In the genomic region with DNA sequence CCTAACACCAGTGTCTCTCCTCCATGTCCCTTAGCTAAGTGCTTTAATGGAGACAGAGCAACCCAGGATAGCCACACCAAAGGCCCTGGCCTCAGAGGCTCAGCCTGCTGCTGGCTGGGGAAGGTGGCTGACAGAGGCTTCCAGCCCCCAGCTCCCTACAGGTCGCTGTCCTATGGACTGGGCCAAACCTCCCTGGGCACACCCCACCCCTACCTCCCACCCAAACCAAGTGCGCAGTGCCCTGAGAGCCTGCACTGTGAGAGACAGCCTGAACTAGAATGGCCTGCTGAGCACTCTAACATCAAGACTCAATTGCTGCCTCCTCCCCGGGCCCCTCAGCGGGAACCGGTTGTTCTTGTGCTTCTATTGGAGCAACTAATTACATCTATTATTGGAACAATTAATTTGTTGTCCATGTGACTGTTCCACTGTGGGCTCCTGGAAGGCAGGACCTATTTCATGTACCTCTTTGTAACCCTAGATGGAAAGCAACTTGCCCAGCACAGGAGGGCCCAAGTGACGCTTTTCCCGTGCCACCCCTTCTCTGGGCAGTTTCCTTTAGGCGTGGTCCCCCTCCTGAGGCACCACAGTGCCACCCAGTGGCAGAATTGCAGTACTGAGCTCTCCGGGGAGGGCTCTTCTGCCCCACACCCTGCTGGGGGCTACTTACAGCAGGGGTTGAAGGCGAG, we compare ENCODE assay signal across 1 cellular context.
TF ChIP-seq lines count a peak whose summit lies in the region.

No MANE protein-coding gene starts in this region.

TF ChIP-seq in HepG2, 621 proteins besides CTCF, POLR2A, EP300 and RAD21 (continued from another document and continues in another):
- TF ChIP-seq, protein P1, sequence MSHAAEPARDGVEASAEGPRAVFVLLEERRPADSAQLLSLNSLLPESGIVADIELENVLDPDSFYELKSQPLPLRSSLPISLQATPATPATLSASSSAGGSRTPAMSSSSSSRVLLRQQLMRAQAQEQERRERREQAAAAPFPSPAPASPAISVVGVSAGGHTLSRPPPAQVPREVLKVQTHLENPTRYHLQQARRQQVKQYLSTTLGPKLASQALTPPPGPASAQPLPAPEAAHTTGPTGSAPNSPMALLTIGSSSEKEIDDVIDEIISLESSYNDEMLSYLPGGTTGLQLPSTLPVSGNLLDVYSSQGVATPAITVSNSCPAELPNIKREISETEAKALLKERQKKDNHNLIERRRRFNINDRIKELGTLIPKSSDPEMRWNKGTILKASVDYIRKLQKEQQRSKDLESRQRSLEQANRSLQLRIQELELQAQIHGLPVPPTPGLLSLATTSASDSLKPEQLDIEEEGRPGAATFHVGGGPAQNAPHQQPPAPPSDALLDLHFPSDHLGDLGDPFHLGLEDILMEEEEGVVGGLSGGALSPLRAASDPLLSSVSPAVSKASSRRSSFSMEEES (CRISPR knock-in tag; IDR thresholded peaks at IDR 0.05): no peak
- TF ChIP-seq ZBTB7B (CRISPR knock-in tag; IDR thresholded peaks at IDR 0.05) (0 out of 2 replicates have a peak, but pooled peaks have one; percentile 38), SMC3 (IDR thresholded peaks at IDR 0.05; ENCODE audit: low read length) (peak; percentile 81), ZFP1 (CRISPR knock-in tag; IDR thresholded peaks at IDR 0.05) (no peak), FOSL2 (CRISPR knock-in tag; IDR thresholded peaks at IDR 0.05) (no peak), ZNF350 (CRISPR knock-in tag; IDR thresholded peaks at IDR 0.05; ENCODE audit: borderline replicate concordance, low read depth) (0 out of 2 replicates have a peak, but pooled peaks have one; percentile 45), ARNT2 (CRISPR knock-in tag; IDR thresholded peaks at IDR 0.05; ENCODE audit: low read depth) (0 out of 2 replicates have a peak, but pooled peaks have one; percentile 54), SATB2 (CRISPR knock-in tag; IDR thresholded peaks at IDR 0.05) (no peak), ZBTB38 (CRISPR knock-in tag; IDR thresholded peaks at IDR 0.05) (no peak), ZNF260 (CRISPR knock-in tag; IDR thresholded peaks at IDR 0.05; ENCODE audit: borderline replicate concordance, low read depth) (no peak), BRCA1 (CRISPR knock-in tag; IDR thresholded peaks at IDR 0.05) (peak; percentile 57; the same call in 1 of the 2 replicates), ZNF614 (CRISPR knock-in tag; IDR thresholded peaks at IDR 0.05; ENCODE audit: borderline replicate concordance) (no peak), TBX2 (CRISPR knock-in tag; IDR thresholded peaks at IDR 0.05; ENCODE audit: borderline replicate concordance) (no peak), KLF11 (CRISPR knock-in tag; IDR thresholded peaks at IDR 0.05) (0 out of 2 replicates have a peak, but pooled peaks have one; percentile 32), NCOA5 (CRISPR knock-in tag; IDR thresholded peaks at IDR 0.05) (no peak), MYC (CRISPR knock-in tag; IDR thresholded peaks at IDR 0.05; ENCODE audit: borderline replicate concordance) (0 out of 2 replicates have a peak, but pooled peaks have one; percentile 37), HNF4A (CRISPR knock-in tag; IDR thresholded peaks at IDR 0.05) (0 out of 2 replicates have a peak, but pooled peaks have one; percentile 19), HMG20A (CRISPR knock-in tag; IDR thresholded peaks at IDR 0.05; ENCODE audit: borderline replicate concordance) (no peak)
- TF ChIP-seq, protein P2, sequence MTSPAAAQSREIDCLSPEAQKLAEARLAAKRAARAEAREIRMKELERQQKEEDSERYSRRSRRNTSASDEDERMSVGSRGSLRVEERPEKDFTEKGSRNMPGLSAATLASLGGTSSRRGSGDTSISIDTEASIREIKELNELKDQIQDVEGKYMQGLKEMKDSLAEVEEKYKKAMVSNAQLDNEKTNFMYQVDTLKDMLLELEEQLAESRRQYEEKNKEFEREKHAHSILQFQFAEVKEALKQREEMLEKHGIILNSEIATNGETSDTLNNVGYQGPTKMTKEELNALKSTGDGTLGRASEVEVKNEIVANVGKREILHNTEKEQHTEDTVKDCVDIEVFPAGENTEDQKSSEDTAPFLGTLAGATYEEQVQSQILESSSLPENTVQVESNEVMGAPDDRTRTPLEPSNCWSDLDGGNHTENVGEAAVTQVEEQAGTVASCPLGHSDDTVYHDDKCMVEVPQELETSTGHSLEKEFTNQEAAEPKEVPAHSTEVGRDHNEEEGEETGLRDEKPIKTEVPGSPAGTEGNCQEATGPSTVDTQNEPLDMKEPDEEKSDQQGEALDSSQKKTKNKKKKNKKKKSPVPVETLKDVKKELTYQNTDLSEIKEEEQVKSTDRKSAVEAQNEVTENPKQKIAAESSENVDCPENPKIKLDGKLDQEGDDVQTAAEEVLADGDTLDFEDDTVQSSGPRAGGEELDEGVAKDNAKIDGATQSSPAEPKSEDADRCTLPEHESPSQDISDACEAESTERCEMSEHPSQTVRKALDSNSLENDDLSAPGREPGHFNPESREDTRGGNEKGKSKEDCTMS (CRISPR knock-in tag; conservative IDR thresholded peaks at IDR 0.05): no peak
- TF ChIP-seq, protein P3, sequence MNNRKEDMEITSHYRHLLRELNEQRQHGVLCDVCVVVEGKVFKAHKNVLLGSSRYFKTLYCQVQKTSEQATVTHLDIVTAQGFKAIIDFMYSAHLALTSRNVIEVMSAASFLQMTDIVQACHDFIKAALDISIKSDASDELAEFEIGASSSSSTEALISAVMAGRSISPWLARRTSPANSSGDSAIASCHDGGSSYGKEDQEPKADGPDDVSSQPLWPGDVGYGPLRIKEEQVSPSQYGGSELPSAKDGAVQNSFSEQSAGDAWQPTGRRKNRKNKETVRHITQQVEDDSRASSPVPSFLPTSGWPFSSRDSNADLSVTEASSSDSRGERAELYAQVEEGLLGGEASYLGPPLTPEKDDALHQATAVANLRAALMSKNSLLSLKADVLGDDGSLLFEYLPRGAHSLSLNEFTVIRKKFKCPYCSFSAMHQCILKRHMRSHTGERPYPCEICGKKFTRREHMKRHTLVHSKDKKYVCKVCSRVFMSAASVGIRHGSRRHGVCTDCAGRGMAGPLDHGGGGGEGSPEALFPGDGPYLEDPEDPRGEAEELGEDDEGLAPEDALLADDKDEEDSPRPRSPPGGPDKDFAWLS (CRISPR knock-in tag; IDR thresholded peaks at IDR 0.05; ENCODE audit: borderline replicate concordance): no peak
- TF ChIP-seq, protein P4, sequence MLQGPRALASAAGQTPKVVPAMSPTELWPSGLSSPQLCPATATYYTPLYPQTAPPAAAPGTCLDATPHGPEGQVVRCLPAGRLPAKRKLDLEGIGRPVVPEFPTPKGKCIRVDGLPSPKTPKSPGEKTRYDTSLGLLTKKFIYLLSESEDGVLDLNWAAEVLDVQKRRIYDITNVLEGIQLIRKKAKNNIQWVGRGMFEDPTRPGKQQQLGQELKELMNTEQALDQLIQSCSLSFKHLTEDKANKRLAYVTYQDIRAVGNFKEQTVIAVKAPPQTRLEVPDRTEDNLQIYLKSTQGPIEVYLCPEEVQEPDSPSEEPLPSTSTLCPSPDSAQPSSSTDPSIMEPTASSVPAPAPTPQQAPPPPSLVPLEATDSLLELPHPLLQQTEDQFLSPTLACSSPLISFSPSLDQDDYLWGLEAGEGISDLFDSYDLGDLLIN (CRISPR knock-in tag; IDR thresholded peaks at IDR 0.05; ENCODE audit: borderline replicate concordance): no peak
- TF ChIP-seq, protein P5, sequence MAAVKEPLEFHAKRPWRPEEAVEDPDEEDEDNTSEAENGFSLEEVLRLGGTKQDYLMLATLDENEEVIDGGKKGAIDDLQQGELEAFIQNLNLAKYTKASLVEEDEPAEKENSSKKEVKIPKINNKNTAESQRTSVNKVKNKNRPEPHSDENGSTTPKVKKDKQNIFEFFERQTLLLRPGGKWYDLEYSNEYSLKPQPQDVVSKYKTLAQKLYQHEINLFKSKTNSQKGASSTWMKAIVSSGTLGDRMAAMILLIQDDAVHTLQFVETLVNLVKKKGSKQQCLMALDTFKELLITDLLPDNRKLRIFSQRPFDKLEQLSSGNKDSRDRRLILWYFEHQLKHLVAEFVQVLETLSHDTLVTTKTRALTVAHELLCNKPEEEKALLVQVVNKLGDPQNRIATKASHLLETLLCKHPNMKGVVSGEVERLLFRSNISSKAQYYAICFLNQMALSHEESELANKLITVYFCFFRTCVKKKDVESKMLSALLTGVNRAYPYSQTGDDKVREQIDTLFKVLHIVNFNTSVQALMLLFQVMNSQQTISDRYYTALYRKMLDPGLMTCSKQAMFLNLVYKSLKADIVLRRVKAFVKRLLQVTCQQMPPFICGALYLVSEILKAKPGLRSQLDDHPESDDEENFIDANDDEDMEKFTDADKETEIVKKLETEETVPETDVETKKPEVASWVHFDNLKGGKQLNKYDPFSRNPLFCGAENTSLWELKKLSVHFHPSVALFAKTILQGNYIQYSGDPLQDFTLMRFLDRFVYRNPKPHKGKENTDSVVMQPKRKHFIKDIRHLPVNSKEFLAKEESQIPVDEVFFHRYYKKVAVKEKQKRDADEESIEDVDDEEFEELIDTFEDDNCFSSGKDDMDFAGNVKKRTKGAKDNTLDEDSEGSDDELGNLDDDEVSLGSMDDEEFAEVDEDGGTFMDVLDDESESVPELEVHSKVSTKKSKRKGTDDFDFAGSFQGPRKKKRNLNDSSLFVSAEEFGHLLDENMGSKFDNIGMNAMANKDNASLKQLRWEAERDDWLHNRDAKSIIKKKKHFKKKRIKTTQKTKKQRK (IDR thresholded peaks at IDR 0.05; ENCODE audit: low read length): no peak
- TF ChIP-seq, protein P6, sequence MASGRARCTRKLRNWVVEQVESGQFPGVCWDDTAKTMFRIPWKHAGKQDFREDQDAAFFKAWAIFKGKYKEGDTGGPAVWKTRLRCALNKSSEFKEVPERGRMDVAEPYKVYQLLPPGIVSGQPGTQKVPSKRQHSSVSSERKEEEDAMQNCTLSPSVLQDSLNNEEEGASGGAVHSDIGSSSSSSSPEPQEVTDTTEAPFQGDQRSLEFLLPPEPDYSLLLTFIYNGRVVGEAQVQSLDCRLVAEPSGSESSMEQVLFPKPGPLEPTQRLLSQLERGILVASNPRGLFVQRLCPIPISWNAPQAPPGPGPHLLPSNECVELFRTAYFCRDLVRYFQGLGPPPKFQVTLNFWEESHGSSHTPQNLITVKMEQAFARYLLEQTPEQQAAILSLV (CRISPR knock-in tag; IDR thresholded peaks at IDR 0.05; ENCODE audit: borderline replicate concordance): no peak
- TF ChIP-seq, protein P7, sequence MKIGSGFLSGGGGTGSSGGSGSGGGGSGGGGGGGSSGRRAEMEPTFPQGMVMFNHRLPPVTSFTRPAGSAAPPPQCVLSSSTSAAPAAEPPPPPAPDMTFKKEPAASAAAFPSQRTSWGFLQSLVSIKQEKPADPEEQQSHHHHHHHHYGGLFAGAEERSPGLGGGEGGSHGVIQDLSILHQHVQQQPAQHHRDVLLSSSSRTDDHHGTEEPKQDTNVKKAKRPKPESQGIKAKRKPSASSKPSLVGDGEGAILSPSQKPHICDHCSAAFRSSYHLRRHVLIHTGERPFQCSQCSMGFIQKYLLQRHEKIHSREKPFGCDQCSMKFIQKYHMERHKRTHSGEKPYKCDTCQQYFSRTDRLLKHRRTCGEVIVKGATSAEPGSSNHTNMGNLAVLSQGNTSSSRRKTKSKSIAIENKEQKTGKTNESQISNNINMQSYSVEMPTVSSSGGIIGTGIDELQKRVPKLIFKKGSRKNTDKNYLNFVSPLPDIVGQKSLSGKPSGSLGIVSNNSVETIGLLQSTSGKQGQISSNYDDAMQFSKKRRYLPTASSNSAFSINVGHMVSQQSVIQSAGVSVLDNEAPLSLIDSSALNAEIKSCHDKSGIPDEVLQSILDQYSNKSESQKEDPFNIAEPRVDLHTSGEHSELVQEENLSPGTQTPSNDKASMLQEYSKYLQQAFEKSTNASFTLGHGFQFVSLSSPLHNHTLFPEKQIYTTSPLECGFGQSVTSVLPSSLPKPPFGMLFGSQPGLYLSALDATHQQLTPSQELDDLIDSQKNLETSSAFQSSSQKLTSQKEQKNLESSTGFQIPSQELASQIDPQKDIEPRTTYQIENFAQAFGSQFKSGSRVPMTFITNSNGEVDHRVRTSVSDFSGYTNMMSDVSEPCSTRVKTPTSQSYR (CRISPR knock-in tag; IDR thresholded peaks at IDR 0.05; ENCODE audit: borderline replicate concordance): no peak
- TF ChIP-seq, protein P8, sequence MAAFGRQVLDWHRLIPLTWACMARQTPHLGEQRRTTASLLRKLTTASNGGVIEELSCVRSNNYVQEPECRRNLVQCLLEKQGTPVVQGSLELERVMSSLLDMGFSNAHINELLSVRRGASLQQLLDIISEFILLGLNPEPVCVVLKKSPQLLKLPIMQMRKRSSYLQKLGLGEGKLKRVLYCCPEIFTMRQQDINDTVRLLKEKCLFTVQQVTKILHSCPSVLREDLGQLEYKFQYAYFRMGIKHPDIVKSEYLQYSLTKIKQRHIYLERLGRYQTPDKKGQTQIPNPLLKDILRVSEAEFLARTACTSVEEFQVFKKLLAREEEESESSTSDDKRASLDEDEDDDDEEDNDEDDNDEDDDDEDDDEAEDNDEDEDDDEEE (CRISPR knock-in tag; IDR thresholded peaks at IDR 0.05): no peak
- TF ChIP-seq, protein P9, sequence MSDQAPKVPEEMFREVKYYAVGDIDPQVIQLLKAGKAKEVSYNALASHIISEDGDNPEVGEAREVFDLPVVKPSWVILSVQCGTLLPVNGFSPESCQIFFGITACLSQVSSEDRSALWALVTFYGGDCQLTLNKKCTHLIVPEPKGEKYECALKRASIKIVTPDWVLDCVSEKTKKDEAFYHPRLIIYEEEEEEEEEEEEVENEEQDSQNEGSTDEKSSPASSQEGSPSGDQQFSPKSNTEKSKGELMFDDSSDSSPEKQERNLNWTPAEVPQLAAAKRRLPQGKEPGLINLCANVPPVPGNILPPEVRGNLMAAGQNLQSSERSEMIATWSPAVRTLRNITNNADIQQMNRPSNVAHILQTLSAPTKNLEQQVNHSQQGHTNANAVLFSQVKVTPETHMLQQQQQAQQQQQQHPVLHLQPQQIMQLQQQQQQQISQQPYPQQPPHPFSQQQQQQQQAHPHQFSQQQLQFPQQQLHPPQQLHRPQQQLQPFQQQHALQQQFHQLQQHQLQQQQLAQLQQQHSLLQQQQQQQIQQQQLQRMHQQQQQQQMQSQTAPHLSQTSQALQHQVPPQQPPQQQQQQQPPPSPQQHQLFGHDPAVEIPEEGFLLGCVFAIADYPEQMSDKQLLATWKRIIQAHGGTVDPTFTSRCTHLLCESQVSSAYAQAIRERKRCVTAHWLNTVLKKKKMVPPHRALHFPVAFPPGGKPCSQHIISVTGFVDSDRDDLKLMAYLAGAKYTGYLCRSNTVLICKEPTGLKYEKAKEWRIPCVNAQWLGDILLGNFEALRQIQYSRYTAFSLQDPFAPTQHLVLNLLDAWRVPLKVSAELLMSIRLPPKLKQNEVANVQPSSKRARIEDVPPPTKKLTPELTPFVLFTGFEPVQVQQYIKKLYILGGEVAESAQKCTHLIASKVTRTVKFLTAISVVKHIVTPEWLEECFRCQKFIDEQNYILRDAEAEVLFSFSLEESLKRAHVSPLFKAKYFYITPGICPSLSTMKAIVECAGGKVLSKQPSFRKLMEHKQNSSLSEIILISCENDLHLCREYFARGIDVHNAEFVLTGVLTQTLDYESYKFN (CRISPR knock-in tag; conservative IDR thresholded peaks at IDR 0.05): no peak
- TF ChIP-seq, protein P10, sequence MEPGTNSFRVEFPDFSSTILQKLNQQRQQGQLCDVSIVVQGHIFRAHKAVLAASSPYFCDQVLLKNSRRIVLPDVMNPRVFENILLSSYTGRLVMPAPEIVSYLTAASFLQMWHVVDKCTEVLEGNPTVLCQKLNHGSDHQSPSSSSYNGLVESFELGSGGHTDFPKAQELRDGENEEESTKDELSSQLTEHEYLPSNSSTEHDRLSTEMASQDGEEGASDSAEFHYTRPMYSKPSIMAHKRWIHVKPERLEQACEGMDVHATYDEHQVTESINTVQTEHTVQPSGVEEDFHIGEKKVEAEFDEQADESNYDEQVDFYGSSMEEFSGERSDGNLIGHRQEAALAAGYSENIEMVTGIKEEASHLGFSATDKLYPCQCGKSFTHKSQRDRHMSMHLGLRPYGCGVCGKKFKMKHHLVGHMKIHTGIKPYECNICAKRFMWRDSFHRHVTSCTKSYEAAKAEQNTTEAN (CRISPR knock-in tag; conservative IDR thresholded peaks at IDR 0.05): no peak
- TF ChIP-seq, protein P11, sequence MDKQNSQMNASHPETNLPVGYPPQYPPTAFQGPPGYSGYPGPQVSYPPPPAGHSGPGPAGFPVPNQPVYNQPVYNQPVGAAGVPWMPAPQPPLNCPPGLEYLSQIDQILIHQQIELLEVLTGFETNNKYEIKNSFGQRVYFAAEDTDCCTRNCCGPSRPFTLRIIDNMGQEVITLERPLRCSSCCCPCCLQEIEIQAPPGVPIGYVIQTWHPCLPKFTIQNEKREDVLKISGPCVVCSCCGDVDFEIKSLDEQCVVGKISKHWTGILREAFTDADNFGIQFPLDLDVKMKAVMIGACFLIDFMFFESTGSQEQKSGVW (CRISPR knock-in tag; IDR thresholded peaks at IDR 0.05; ENCODE audit: borderline replicate concordance): no peak
